ENCODE assay signal across 17 cellular contexts in genomic region chr3:123075359-123075758, GRCh38. TPM values are rescaled to one million over a fixed set of nuclear protein-coding genes. Genes with fewer than 3 reads are reported as not detected.
DNase-seq lines count a peak whose midpoint lies in the region; ATAC-seq and TF ChIP-seq lines count a peak whose summit lies in the region.
"Had no signal": no experiment of that assay in that cellular context is flagged by ENCODE, and none has a peak within 500 bp of the region (broad histone marks: within the 10 kb centered on the region; RNA-seq: fewer than 3 reads in every experiment).

No MANE protein-coding gene starts in this region.

- H3K4me3 ChIP-seq in IMR-90 (ENCODE audit: insufficient read depth, low read depth, low read length), result no peak overlapping the region
- H3K4me3 ChIP-seq in suprapubic skin, result no peak overlapping the region
- H3K4me3 ChIP-seq: pancreas, Peyer's patch, testis had no signal

- in situ Hi-C loops in IMR-90 (cut with MboI; ENCODE audit: low sequenced_read_pairs), result no loop called here

- no peak overlapping the region for H2BK15ac ChIP-seq in IMR-90 (ENCODE audit: low read depth, low read length)

- H3K4me1 Mint-ChIP-seq in glutamatergic neuron (ENCODE audit: low read depth, unreplicated experiment), result peaks cover 59% of the 10 kb centered on the region
- peaks cover 27% of the 10 kb centered on the region for H3K4me1 Mint-ChIP-seq in activated CD4-positive, alpha-beta T cell treated with anti-CD3 and anti-CD28 coated beads, Interleukin-2, amount 10 ng/mL, durations not matched to agents 24 days and 14 days

- H3K9me3 ChIP-seq in IMR-90 (ENCODE audit: control insufficient read depth, insufficient read depth, low read length) (no peaks in the 10 kb centered on the region), suprapubic skin (no peaks in the 10 kb centered on the region)
- H3K9me3 ChIP-seq: pancreas, Peyer's patch, testis had no signal

- no peaks in the 10 kb centered on the region for H3K36me3 ChIP-seq in IMR-90 (ENCODE audit: control insufficient read depth, insufficient read depth, low read length)
- no peaks in the 10 kb centered on the region for H3K36me3 ChIP-seq in suprapubic skin
- H3K36me3 ChIP-seq: pancreas, Peyer's patch had no signal

- H3K36me3 Mint-ChIP-seq in glutamatergic neuron (ENCODE audit: unreplicated experiment), result no peaks in the 10 kb centered on the region
- H3K36me3 Mint-ChIP-seq in activated CD4-positive, alpha-beta T cell treated with anti-CD3 and anti-CD28 coated beads, Interleukin-2, amount 10 ng/mL, durations not matched to agents 24 days and 14 days (ENCODE audit: low read depth), result peaks cover 4% of the 10 kb centered on the region

- H2AK9ac ChIP-seq in IMR-90 (replicated peaks; ENCODE audit: low read depth, low read length, poor library complexity), result no peak overlapping the region

- no peak overlapping the region for H3K4ac ChIP-seq in IMR-90 (ENCODE audit: low read depth, low read length)

- H3K27ac Mint-ChIP-seq in glutamatergic neuron (ENCODE audit: unreplicated experiment), result peak overlapping the region; percentile 9
- H3K27ac Mint-ChIP-seq in activated CD4-positive, alpha-beta T cell treated with anti-CD3 and anti-CD28 coated beads, Interleukin-2, amount 10 ng/mL, durations not matched to agents 24 days and 14 days, result no peak overlapping the region

- H2BK20ac ChIP-seq in IMR-90 (ENCODE audit: low read depth, low read length), result no peak overlapping the region

- H3K27me3 ChIP-seq in IMR-90 (ENCODE audit: control insufficient read depth, insufficient read depth, low read length) (no peaks in the 10 kb centered on the region), suprapubic skin (no peaks in the 10 kb centered on the region)
- H3K27me3 ChIP-seq: pancreas, Peyer's patch, testis had no signal

- peaks cover 32 to 74% of the 10 kb centered on the region in 2 experiments for H3K79me1 ChIP-seq in IMR-90 (ENCODE audit: low read depth in 1 of 2, low read length in 2 of 2)

- no peak overlapping the region for H3K18ac ChIP-seq in IMR-90 (ENCODE audit: low read depth, low read length)

- no peak overlapping the region for H4K5ac ChIP-seq in IMR-90 (ENCODE audit: low read depth, low read length)

- peaks cover 1% of the 10 kb centered on the region for H3K27me3 Mint-ChIP-seq in glutamatergic neuron (ENCODE audit: unreplicated experiment)
- H3K27me3 Mint-ChIP-seq in activated CD4-positive, alpha-beta T cell treated with anti-CD3 and anti-CD28 coated beads, Interleukin-2, amount 10 ng/mL, durations not matched to agents 24 days and 14 days, result no peaks in the 10 kb centered on the region

- no peak overlapping the region for H2AFZ ChIP-seq in IMR-90 (replicated peaks; ENCODE audit: low read length, poor library complexity)

- no peak overlapping the region for H2BK5ac ChIP-seq in IMR-90 (ENCODE audit: low read depth, low read length, poor library complexity, severe bottlenecking)

- H3K4me2 ChIP-seq in IMR-90 (ENCODE audit: low read depth, low read length), result no peak overlapping the region

- no peak for TF ChIP-seq CTCF in IMR-90 (conservative IDR thresholded peaks at IDR 0.05; ENCODE audit: low read depth, low read length)
- no peak for TF ChIP-seq CTCF in VCaP (conservative IDR thresholded peaks at IDR 0.05)
- no peak for TF ChIP-seq CTCF in glutamatergic neuron (IDR thresholded peaks at IDR 0.05; ENCODE audit: partially characterized antibody, unreplicated experiment)
- TF ChIP-seq CTCF in suprapubic skin (IDR thresholded peaks at IDR 0.05), result no peak

- H3K4me1 ChIP-seq in IMR-90 (ENCODE audit: control insufficient read depth, insufficient read depth, low read length) (peaks cover 3% of the 10 kb centered on the region; the same call in 1 of the 2 replicates), suprapubic skin (peaks cover 19% of the 10 kb centered on the region)

- TF ChIP-seq POLR2A in IMR-90 (IDR thresholded peaks at IDR 0.05; ENCODE audit: low read depth, low read length) (no peak), suprapubic skin (IDR thresholded peaks at IDR 0.05) (no peak)

- H3K56ac ChIP-seq in IMR-90 (ENCODE audit: extremely low read depth, insufficient read depth, low read length), result no peak overlapping the region

- H2AK5ac ChIP-seq in IMR-90 (ENCODE audit: low read depth, low read length), result no peak overlapping the region

- intact Hi-C loops in IMR-90 (cut with micrococcal nuclease), result no loop called here
- intact Hi-C loops in activated CD4-positive, alpha-beta T cell treated with anti-CD3 and anti-CD28 coated beads, Interleukin-2, amount 10 ng/mL, durations not matched to agents 24 days and 14 days (cut with micrococcal nuclease), result no loop called here

- 92% methylated on average over 1 of the region's 1 CpG; no CpG with 5 or more reads in 1 of the 2 experiments for WGBS in IMR-90 (ENCODE audit: extremely low coverage in 2 of 2, insufficient read length in 1 of 2), 2 experiments
- 97% methylated on average over 1 of the region's 1 CpG for WGBS in suprapubic skin

- H3K14ac ChIP-seq in IMR-90 (replicated peaks; ENCODE audit: low read depth, low read length), result no peak overlapping the region

- dilution Hi-C loops in IMR-90 (cut with HindIII; ENCODE audit: low sequenced_read_pairs, unreplicated experiment), result no loop called here

- H4K8ac ChIP-seq in IMR-90 (ENCODE audit: low read depth in 2 of 2, low read length in 2 of 2), result no peak overlapping the region

- H3K27ac ChIP-seq in IMR-90 (ENCODE audit: insufficient read depth, low read length) (no peak overlapping the region), VCaP (peak overlapping the region; percentile 89), suprapubic skin (no peak overlapping the region)
- H3K27ac ChIP-seq: Peyer's patch had no signal

- H3K4me3 Mint-ChIP-seq in glutamatergic neuron (ENCODE audit: unreplicated experiment), result no peak overlapping the region
- H3K4me3 Mint-ChIP-seq in activated CD4-positive, alpha-beta T cell treated with anti-CD3 and anti-CD28 coated beads, Interleukin-2, amount 10 ng/mL, durations not matched to agents 24 days and 14 days, result no peak overlapping the region

- no peak overlapping the region for H3K9ac ChIP-seq in IMR-90 (ENCODE audit: low read depth, low read length)

- ATAC-seq in IMR-90 (ENCODE audit: low read depth) (peak; percentile 25; the same call in 1 of the 2 replicates), HG02610 (IDR thresholded peaks at IDR 0.05; ENCODE audit: unreplicated experiment) (no peak)
- ATAC-seq: pancreas had no signal

- peak; percentile 43 for DNase-seq in EH (ENCODE audit: low read depth)
- no peak for DNase-seq in IMR-90
- no peak for DNase-seq in glutamatergic neuron
- no peak for DNase-seq in DMS53 treated with DMSO at 0.1 percent for 48 hours (lab: John Stamatoyannopoulos, UW; ENCODE audit: unreplicated experiment)
- DNase-seq in suprapubic skin (ENCODE audit: low spot score in 2 of 2), result no peak
- DNase-seq in activated CD4-positive, alpha-beta T cell treated with anti-CD3 and anti-CD28 coated beads, Interleukin-2, amount 10 ng/mL, durations not matched to agents 24 days and 14 days, result no peak
- DNase-seq: Calu3; KBM-7; NCI-H1105; NCI-H2171; NCI-H748 treated with DMSO at 0.1 percent for 48 hours; pancreas; Peyer's patch; stimulated activated CD4-positive, alpha-beta T cell treated with anti-CD3 and anti-CD28 coated beads, Interleukin-4, amount 100 ng/mL, for 24 hours; testis had no signal

- H3K9me1 ChIP-seq in IMR-90 (ENCODE audit: insufficient read depth, low read length), result peaks cover 20% of the 10 kb centered on the region

- CTCF ChIA-PET in IMR-90 (lab: Yijun Ruan, JAX), result no interaction called here

- TF ChIP-seq RAD21 in IMR-90 (IDR thresholded peaks at IDR 0.05; ENCODE audit: low read length), result no peak

- H4K91ac ChIP-seq in IMR-90 (ENCODE audit: insufficient read depth, low read depth, low read length), result no peak overlapping the region

- peaks cover 85% of the 10 kb centered on the region for H4K20me1 ChIP-seq in IMR-90 (ENCODE audit: insufficient read depth, low read length)

- TF ChIP-seq EP300 in suprapubic skin (IDR thresholded peaks at IDR 0.05), result no peak

- H2BK120ac ChIP-seq in IMR-90 (ENCODE audit: low read depth, low read length), result no peak overlapping the region

- no peak overlapping the region for H3K23ac ChIP-seq in IMR-90 (ENCODE audit: low read depth, low read length)

- no TSS peak for BruUV-seq in IMR-90 (replicated peaks; lab: Mats Ljungman, UMichigan)

- H3K9me3 Mint-ChIP-seq in glutamatergic neuron (ENCODE audit: unreplicated experiment), result peaks cover 3% of the 10 kb centered on the region
- H3K9me3 Mint-ChIP-seq in activated CD4-positive, alpha-beta T cell treated with anti-CD3 and anti-CD28 coated beads, Interleukin-2, amount 10 ng/mL, durations not matched to agents 24 days and 14 days, result no peaks in the 10 kb centered on the region

- POLR2A ChIA-PET in IMR-90 (lab: Charles Lee; ENCODE audit: unreplicated experiment), result no interaction called here

TF ChIP-seq in IMR-90, 13 proteins besides CTCF, POLR2A, EP300 and RAD21 (continues in another document):
- TF ChIP-seq MAZ (IDR thresholded peaks at IDR 0.05; ENCODE audit: borderline replicate concordance, low read depth, low read length) (no peak), FOS (IDR thresholded peaks at IDR 0.05; ENCODE audit: low read depth, low read length) (no peak), RCOR1 (IDR thresholded peaks at IDR 0.05; ENCODE audit: insufficient replicate concordance, low read length) (no peak), SMC3 (IDR thresholded peaks at IDR 0.05; ENCODE audit: low read depth, low read length) (no peak), CEBPB (IDR thresholded peaks at IDR 0.05; ENCODE audit: low read depth, low read length) (no peak), NFE2L2 (IDR thresholded peaks at IDR 0.05; ENCODE audit: low read depth, low read length) (no peak), CHD1 (IDR thresholded peaks at IDR 0.05; ENCODE audit: low read depth, low read length) (no peak)

RNA-seq across cellular contexts. Expression of gene PDIA5, which starts 8.5 kb away (rescaled TPM):
- total RNA-seq in IMR-90 (2012; rRNA removed) (19.4 and 21.4 TPM in 2 replicates), glutamatergic neuron (ENCODE audit: unreplicated experiment) (49.4 TPM), suprapubic skin (1 to 10 TPM; 5.3 to 9.2 (median 7.2) TPM)
- polyA plus RNA-seq in IMR-90 (2012; rRNA removed), result 37.7 and 42.0 TPM in 2 replicates
- 30.5 and 45.0 TPM in 2 replicates for polyA plus RNA-seq in IMR-90 (2012; cell fraction: cytosol; rRNA removed)
- 22.6 and 46.8 TPM in 2 replicates for polyA plus RNA-seq in IMR-90 (2012; cell fraction: nucleus; rRNA removed; ENCODE audit: low replicate concordance)
- total RNA-seq in activated CD4-positive, alpha-beta T cell treated with anti-CD3 and anti-CD28 coated beads, Interleukin-2, amount 10 ng/mL, durations not matched to agents 24 days and 14 days, result 25.6 and 29.4 TPM in 2 replicates

RNA-seq across cellular contexts. Expression of gene SEMA5B, which starts 47.8 kb away (rescaled TPM):
- not detected in 2 replicates for total RNA-seq in IMR-90 (2012; rRNA removed)
- not detected in 2 replicates for polyA plus RNA-seq in IMR-90 (2012; rRNA removed)
- not detected in 2 replicates for polyA plus RNA-seq in IMR-90 (2012; cell fraction: cytosol; rRNA removed)
- not detected in 2 replicates for polyA plus RNA-seq in IMR-90 (2012; cell fraction: nucleus; rRNA removed; ENCODE audit: low replicate concordance)
- total RNA-seq in glutamatergic neuron (ENCODE audit: unreplicated experiment), result 61.1 TPM
- total RNA-seq in suprapubic skin, result 1 to 10 TPM in 3 of 4 donors, not detected in 1; 1.4 to 2.0 (median 1.8) TPM
- total RNA-seq in activated CD4-positive, alpha-beta T cell treated with anti-CD3 and anti-CD28 coated beads, Interleukin-2, amount 10 ng/mL, durations not matched to agents 24 days and 14 days, result not detected in 2 replicates
- total RNA-seq: Calu3 had no signal

Comparison
In these comparisons a context has a peak if more than half of its experiments do, and no peak if none do; other contexts are left out.
1. RNA of gene SEMA5B, which starts 47.8 kb away (total RNA-seq): 61.1 TPM in glutamatergic neuron (single experiment); 1.4 to 2.0 TPM in suprapubic skin, not detected in IMR-90 and not detected in activated CD4-positive, alpha-beta T cell treated with anti-CD3 and anti-CD28 coated beads, Interleukin-2, amount 10 ng/mL, durations not matched to agents 24 days and 14 days; every median in the first group is over 10 times any median in the second.